25 cellular contexts compared by ENCODE assay signal in genomic region chr10:103998803-103999202, GRCh38.
"Had no signal": no experiment of that assay in that cellular context is flagged by ENCODE, and none has a peak within 500 bp of the region (broad histone marks: within the 10 kb centered on the region; RNA-seq: fewer than 3 reads in every experiment).

No MANE protein-coding gene starts in this region.

- H3K4me3 ChIP-seq: colonic mucosa, esophagus muscularis mucosa, gastrocnemius medialis, heart right ventricle, left lung, lower lobe of right lung, mucosa of descending colon had no signal

- FAIRE-seq: endometrium had no signal

- H3K27ac ChIP-seq: colonic mucosa, epithelial cell of prostate, esophagus muscularis mucosa, gastrocnemius medialis, heart right ventricle, left lung, lower lobe of right lung had no signal

- H3K27me3 Mint-ChIP-seq: dendritic cell treated with granulocyte-macrophage colony-stimulating factor and Interleukin-4, amounts not matched to agents 40 ng/mL and 50 ng/mL, for 4 days; effector memory CD8-positive, alpha-beta T cell; naive B cell had no signal

- H3K9me3 Mint-ChIP-seq: dendritic cell treated with granulocyte-macrophage colony-stimulating factor and Interleukin-4, amounts not matched to agents 40 ng/mL and 50 ng/mL, for 4 days; effector memory CD8-positive, alpha-beta T cell; endodermal cell; mesothelial cell of epicardium; naive B cell had no signal

- H3K4me1 Mint-ChIP-seq: endodermal cell, mesothelial cell of epicardium, naive B cell had no signal

- ATAC-seq: effector memory CD8-positive, alpha-beta T cell; gastrocnemius medialis; heart right ventricle; left cardiac atrium; left lung; left ventricle myocardium superior; lower lobe of right lung; mucosa of descending colon had no signal

- H3K9me3 ChIP-seq: colonic mucosa, esophagus muscularis mucosa, gastrocnemius medialis, heart right ventricle, left lung, lower lobe of right lung, mucosa of descending colon had no signal

- DNase-seq: colonic mucosa; cortex of kidney; effector CD8-positive, alpha-beta T cell; effector memory CD8-positive, alpha-beta T cell; endodermal cell; erythroblast; foreskin fibroblast; foreskin melanocyte; gastrocnemius medialis; glutamatergic neuron; head of caudate nucleus; heart right ventricle; hippocampal formation; left cardiac atrium; left lung; left ventricle myocardium superior; lower lobe of right lung; mesenchymal stem cell; mucosa of descending colon; naive B cell had no signal

- H3K27ac Mint-ChIP-seq: dendritic cell treated with granulocyte-macrophage colony-stimulating factor and Interleukin-4, amounts not matched to agents 40 ng/mL and 50 ng/mL, for 4 days; effector memory CD8-positive, alpha-beta T cell; endodermal cell; mesothelial cell of epicardium had no signal

- H3K4me1 ChIP-seq: colonic mucosa, esophagus muscularis mucosa, gastrocnemius medialis, heart right ventricle, left lung, lower lobe of right lung had no signal

- H3K4me3 Mint-ChIP-seq: dendritic cell treated with granulocyte-macrophage colony-stimulating factor and Interleukin-4, amounts not matched to agents 40 ng/mL and 50 ng/mL, for 4 days; effector memory CD8-positive, alpha-beta T cell; endodermal cell; mesothelial cell of epicardium; naive B cell had no signal

- H3K27me3 ChIP-seq: colonic mucosa, esophagus muscularis mucosa, gastrocnemius medialis, heart right ventricle, left lung had no signal
